ENCODE assay signal across 1 cellular context in genomic region chr22:41238570-41239442, GRCh38.
TF ChIP-seq lines count a peak whose summit lies in the region.

No MANE protein-coding gene starts in this region.

TF ChIP-seq in WTC11, 78 proteins besides CTCF, POLR2A, EP300 and RAD21 (continued from another document):
- TF ChIP-seq, protein P1, sequence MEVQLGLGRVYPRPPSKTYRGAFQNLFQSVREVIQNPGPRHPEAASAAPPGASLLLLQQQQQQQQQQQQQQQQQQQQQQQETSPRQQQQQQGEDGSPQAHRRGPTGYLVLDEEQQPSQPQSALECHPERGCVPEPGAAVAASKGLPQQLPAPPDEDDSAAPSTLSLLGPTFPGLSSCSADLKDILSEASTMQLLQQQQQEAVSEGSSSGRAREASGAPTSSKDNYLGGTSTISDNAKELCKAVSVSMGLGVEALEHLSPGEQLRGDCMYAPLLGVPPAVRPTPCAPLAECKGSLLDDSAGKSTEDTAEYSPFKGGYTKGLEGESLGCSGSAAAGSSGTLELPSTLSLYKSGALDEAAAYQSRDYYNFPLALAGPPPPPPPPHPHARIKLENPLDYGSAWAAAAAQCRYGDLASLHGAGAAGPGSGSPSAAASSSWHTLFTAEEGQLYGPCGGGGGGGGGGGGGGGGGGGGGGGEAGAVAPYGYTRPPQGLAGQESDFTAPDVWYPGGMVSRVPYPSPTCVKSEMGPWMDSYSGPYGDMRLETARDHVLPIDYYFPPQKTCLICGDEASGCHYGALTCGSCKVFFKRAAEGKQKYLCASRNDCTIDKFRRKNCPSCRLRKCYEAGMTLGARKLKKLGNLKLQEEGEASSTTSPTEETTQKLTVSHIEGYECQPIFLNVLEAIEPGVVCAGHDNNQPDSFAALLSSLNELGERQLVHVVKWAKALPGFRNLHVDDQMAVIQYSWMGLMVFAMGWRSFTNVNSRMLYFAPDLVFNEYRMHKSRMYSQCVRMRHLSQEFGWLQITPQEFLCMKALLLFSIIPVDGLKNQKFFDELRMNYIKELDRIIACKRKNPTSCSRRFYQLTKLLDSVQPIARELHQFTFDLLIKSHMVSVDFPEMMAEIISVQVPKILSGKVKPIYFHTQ (CRISPR knock-in tag; IDR thresholded peaks at IDR 0.05) = no peak
- TF ChIP-seq ZNF396 (CRISPR knock-in tag; IDR thresholded peaks at IDR 0.05; ENCODE audit: borderline replicate concordance) (no peak), IRF1 (CRISPR knock-in tag; IDR thresholded peaks at IDR 0.05) (no peak), NFATC4 (CRISPR knock-in tag; IDR thresholded peaks at IDR 0.05) (no peak)
- TF ChIP-seq, protein P2, sequence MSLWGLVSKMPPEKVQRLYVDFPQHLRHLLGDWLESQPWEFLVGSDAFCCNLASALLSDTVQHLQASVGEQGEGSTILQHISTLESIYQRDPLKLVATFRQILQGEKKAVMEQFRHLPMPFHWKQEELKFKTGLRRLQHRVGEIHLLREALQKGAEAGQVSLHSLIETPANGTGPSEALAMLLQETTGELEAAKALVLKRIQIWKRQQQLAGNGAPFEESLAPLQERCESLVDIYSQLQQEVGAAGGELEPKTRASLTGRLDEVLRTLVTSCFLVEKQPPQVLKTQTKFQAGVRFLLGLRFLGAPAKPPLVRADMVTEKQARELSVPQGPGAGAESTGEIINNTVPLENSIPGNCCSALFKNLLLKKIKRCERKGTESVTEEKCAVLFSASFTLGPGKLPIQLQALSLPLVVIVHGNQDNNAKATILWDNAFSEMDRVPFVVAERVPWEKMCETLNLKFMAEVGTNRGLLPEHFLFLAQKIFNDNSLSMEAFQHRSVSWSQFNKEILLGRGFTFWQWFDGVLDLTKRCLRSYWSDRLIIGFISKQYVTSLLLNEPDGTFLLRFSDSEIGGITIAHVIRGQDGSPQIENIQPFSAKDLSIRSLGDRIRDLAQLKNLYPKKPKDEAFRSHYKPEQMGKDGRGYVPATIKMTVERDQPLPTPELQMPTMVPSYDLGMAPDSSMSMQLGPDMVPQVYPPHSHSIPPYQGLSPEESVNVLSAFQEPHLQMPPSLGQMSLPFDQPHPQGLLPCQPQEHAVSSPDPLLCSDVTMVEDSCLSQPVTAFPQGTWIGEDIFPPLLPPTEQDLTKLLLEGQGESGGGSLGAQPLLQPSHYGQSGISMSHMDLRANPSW (CRISPR knock-in tag; conservative IDR thresholded peaks at IDR 0.05; ENCODE audit: low read depth) = no peak
